1 cellular context compared by ENCODE assay signal in genomic region chr1:200362421-200362820, GRCh38.
TF ChIP-seq lines count a peak whose summit lies in the region.

No MANE protein-coding gene starts in this region.

TF ChIP-seq in H1, 55 proteins besides CTCF, POLR2A, EP300 and RAD21:
- TF ChIP-seq, protein P1, sequence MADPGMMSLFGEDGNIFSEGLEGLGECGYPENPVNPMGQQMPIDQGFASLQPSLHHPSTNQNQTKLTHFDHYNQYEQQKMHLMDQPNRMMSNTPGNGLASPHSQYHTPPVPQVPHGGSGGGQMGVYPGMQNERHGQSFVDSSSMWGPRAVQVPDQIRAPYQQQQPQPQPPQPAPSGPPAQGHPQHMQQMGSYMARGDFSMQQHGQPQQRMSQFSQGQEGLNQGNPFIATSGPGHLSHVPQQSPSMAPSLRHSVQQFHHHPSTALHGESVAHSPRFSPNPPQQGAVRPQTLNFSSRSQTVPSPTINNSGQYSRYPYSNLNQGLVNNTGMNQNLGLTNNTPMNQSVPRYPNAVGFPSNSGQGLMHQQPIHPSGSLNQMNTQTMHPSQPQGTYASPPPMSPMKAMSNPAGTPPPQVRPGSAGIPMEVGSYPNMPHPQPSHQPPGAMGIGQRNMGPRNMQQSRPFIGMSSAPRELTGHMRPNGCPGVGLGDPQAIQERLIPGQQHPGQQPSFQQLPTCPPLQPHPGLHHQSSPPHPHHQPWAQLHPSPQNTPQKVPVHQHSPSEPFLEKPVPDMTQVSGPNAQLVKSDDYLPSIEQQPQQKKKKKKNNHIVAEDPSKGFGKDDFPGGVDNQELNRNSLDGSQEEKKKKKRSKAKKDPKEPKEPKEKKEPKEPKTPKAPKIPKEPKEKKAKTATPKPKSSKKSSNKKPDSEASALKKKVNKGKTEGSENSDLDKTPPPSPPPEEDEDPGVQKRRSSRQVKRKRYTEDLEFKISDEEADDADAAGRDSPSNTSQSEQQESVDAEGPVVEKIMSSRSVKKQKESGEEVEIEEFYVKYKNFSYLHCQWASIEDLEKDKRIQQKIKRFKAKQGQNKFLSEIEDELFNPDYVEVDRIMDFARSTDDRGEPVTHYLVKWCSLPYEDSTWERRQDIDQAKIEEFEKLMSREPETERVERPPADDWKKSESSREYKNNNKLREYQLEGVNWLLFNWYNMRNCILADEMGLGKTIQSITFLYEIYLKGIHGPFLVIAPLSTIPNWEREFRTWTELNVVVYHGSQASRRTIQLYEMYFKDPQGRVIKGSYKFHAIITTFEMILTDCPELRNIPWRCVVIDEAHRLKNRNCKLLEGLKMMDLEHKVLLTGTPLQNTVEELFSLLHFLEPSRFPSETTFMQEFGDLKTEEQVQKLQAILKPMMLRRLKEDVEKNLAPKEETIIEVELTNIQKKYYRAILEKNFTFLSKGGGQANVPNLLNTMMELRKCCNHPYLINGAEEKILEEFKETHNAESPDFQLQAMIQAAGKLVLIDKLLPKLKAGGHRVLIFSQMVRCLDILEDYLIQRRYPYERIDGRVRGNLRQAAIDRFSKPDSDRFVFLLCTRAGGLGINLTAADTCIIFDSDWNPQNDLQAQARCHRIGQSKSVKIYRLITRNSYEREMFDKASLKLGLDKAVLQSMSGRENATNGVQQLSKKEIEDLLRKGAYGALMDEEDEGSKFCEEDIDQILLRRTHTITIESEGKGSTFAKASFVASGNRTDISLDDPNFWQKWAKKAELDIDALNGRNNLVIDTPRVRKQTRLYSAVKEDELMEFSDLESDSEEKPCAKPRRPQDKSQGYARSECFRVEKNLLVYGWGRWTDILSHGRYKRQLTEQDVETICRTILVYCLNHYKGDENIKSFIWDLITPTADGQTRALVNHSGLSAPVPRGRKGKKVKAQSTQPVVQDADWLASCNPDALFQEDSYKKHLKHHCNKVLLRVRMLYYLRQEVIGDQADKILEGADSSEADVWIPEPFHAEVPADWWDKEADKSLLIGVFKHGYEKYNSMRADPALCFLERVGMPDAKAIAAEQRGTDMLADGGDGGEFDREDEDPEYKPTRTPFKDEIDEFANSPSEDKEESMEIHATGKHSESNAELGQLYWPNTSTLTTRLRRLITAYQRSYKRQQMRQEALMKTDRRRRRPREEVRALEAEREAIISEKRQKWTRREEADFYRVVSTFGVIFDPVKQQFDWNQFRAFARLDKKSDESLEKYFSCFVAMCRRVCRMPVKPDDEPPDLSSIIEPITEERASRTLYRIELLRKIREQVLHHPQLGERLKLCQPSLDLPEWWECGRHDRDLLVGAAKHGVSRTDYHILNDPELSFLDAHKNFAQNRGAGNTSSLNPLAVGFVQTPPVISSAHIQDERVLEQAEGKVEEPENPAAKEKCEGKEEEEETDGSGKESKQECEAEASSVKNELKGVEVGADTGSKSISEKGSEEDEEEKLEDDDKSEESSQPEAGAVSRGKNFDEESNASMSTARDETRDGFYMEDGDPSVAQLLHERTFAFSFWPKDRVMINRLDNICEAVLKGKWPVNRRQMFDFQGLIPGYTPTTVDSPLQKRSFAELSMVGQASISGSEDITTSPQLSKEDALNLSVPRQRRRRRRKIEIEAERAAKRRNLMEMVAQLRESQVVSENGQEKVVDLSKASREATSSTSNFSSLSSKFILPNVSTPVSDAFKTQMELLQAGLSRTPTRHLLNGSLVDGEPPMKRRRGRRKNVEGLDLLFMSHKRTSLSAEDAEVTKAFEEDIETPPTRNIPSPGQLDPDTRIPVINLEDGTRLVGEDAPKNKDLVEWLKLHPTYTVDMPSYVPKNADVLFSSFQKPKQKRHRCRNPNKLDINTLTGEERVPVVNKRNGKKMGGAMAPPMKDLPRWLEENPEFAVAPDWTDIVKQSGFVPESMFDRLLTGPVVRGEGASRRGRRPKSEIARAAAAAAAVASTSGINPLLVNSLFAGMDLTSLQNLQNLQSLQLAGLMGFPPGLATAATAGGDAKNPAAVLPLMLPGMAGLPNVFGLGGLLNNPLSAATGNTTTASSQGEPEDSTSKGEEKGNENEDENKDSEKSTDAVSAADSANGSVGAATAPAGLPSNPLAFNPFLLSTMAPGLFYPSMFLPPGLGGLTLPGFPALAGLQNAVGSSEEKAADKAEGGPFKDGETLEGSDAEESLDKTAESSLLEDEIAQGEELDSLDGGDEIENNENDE (IDR thresholded peaks at IDR 0.05; ENCODE audit: insufficient replicate concordance, low read length), result peak; percentile 11
- no peak for TF ChIP-seq USF2 (IDR thresholded peaks at IDR 0.05; ENCODE audit: low read length)
- no peak for TF ChIP-seq CTBP2 (IDR thresholded peaks at IDR 0.05; ENCODE audit: borderline replicate concordance, insufficient read depth, insufficient read length, low read length)
